8 cellular contexts compared by ENCODE assay signal in the genomic region with DNA sequence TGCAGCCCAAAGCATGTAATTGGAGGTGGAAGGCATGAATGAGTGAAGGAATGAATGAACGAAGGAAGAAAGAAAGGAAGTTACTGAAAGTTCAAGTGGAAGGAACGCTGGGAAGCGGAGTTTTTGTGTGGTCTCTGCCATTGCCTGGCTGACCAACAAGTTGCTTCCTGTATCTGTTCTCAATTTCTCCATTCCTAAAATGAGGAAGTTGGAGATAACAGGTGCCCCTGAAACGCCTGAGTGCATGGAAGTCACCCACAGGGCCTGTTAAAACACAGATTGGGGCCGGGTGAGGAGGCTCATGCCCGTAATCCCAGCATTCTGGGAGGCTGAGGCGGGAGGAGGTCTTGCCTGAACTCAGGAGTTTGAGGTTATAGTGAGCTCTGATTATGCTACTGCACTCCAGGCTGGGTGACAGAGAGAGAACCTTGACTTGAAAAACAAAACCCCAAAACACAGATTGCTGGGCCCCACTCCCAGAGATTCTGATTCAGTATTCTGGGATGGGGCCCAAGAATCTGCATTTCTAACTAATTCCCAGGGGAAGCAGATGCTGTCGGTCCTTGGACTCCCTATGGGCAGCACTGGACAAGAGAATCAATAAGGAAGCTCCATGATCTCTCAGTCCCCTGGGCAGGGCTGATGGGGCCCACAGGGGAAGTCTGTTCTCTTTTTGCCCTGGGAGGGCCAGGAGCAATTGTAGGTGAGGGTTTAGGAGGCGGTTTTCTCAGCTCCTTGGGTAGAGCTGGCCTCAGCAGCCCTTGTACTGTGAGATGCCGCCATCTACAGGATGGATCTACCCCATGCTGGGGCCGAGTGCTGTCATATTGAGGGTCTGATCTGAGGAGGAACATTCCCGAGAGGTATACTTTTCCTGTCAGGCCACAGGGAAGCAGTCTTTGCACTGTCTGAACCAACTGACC. TPM values are rescaled to one million over a fixed set of nuclear protein-coding genes. Genes with fewer than 3 reads are reported as not detected.
DNase-seq lines count a peak whose midpoint lies in the region; FAIRE-seq and TF ChIP-seq lines count a peak whose summit lies in the region.

No MANE protein-coding gene starts in this region.

- DNase-seq in CD14-positive monocyte (ENCODE audit: low spot score) (peak; percentile 81), GM19239 (ENCODE audit: insufficient read length, low spot score) (peak; percentile 65), SJCRH30 (peak; percentile 78 to 85), adipocyte (ENCODE audit: low read depth) (peak; percentile 74), hepatocyte (ENCODE audit: low spot score) (peak; percentile 86), small intestine (peak; percentile 83), H54 (ENCODE audit: insufficient read length, low spot score) (no peak)

- no peak overlapping the region for H3K27ac ChIP-seq in SJCRH30
- no peak overlapping the region for H3K27ac ChIP-seq in hepatocyte
- no peak overlapping the region for H3K27ac ChIP-seq in small intestine (ENCODE audit: low read depth in 1 of 2, low read length in 1 of 2)

- TF ChIP-seq RAD21 in Ishikawa (IDR thresholded peaks at IDR 0.05; ENCODE audit: low read depth), result peak; percentile 71

- intact Hi-C loops in CD14-positive monocyte (cut with micrococcal nuclease), result loop anchor here (2.0 to 10.0 kb wide), 6 partner anchors 41 to 144 kb away; a partner anchor contains a TSS

- H3K27me3 ChIP-seq in SJCRH30, result peaks cover 10% of the 10 kb centered on the region
- no peaks in the 10 kb centered on the region for H3K27me3 ChIP-seq in adipocyte (replicated peaks; ENCODE audit: control insufficient read depth, insufficient read depth, low read length)
- no peaks in the 10 kb centered on the region for H3K27me3 ChIP-seq in hepatocyte
- H3K27me3 ChIP-seq in small intestine (ENCODE audit: control insufficient read depth in 2 of 2, insufficient read depth in 2 of 2, low read length in 2 of 2), result no peaks in the 10 kb centered on the region

- H3K36me3 Mint-ChIP-seq in CD14-positive monocyte, result peaks cover 0 to 2% of the 10 kb centered on the region in 2 donors

- no peaks in the 10 kb centered on the region for H3K79me2 ChIP-seq in hepatocyte

- H3K4me1 Mint-ChIP-seq in CD14-positive monocyte, result peaks cover 56% of the 10 kb centered on the region

- H4K20me1 ChIP-seq in hepatocyte (ENCODE audit: insufficient read depth, poor library complexity, severe bottlenecking), result no peaks in the 10 kb centered on the region

- H3K4me3 Mint-ChIP-seq in CD14-positive monocyte, result peak overlapping the region; percentile 43 to 84

- no peak overlapping the region for H2AFZ ChIP-seq in hepatocyte

- H3K36me3 ChIP-seq in SJCRH30 (no peaks in the 10 kb centered on the region), adipocyte (ENCODE audit: control insufficient read depth, insufficient read depth, low read length, severe bottlenecking) (no peaks in the 10 kb centered on the region), hepatocyte (replicated peaks; ENCODE audit: insufficient read depth, low read depth) (no peaks in the 10 kb centered on the region), small intestine (ENCODE audit: control insufficient read depth in 2 of 2, insufficient read depth in 2 of 2, low read length in 2 of 2) (no peaks in the 10 kb centered on the region)

- TF ChIP-seq POLR2A in H54 (IDR thresholded peaks at IDR 0.05; ENCODE audit: low read depth, low read length), result no peak

- H3K4me3 ChIP-seq in SJCRH30 (no peak overlapping the region), adipocyte (ENCODE audit: low read length) (no peak overlapping the region), hepatocyte (no peak overlapping the region), small intestine (ENCODE audit: low read depth in 1 of 2, low read length in 2 of 2) (no peak overlapping the region)

- H3K9me3 ChIP-seq in SJCRH30 (replicated peaks) (no peaks in the 10 kb centered on the region), adipocyte (ENCODE audit: control insufficient read depth, low read length) (no peaks in the 10 kb centered on the region), hepatocyte (ENCODE audit: low read depth) (no peaks in the 10 kb centered on the region), small intestine (ENCODE audit: control insufficient read depth, low read depth) (no peaks in the 10 kb centered on the region)

- TF ChIP-seq CTCF in CD14-positive monocyte (IDR thresholded peaks at IDR 0.05), result peak; percentile 83
- TF ChIP-seq CTCF in hepatocyte (IDR thresholded peaks at IDR 0.05; ENCODE audit: poor library complexity), result peak; percentile 79

- H3K4me2 ChIP-seq in hepatocyte, result no peak overlapping the region

- H3K27me3 Mint-ChIP-seq in CD14-positive monocyte (ENCODE audit: low read depth in 3 of 3), result no peaks in the 10 kb centered on the region

- H3K9ac ChIP-seq in adipocyte (ENCODE audit: low read length), result no peak overlapping the region

- WGBS in hepatocyte (ENCODE audit: low lambda C conversion rate, missing lambda C conversion rate), result 57% methylated on average over 12 of the region's 12 CpGs
- 43 to 46% (median 43%) methylated on average over 12 of the region's 12 CpGs for WGBS in small intestine, 3 donors

- no peaks in the 10 kb centered on the region for H3K4me1 ChIP-seq in SJCRH30
- H3K4me1 ChIP-seq in adipocyte (ENCODE audit: control insufficient read depth, insufficient read depth, low read length), result no peaks in the 10 kb centered on the region
- no peaks in the 10 kb centered on the region for H3K4me1 ChIP-seq in hepatocyte (ENCODE audit: insufficient read depth)
- peaks cover 2 to 4% of the 10 kb centered on the region in 2 donors for H3K4me1 ChIP-seq in small intestine (ENCODE audit: control insufficient read depth in 2 of 2, insufficient read depth in 1 of 2, low read depth in 1 of 2, low read length in 1 of 2)

- no peaks in the 10 kb centered on the region for H3K9me2 ChIP-seq in hepatocyte (replicated peaks; ENCODE audit: insufficient read depth)

- no peak for TF ChIP-seq EP300 in Ishikawa (IDR thresholded peaks at IDR 0.05; ENCODE audit: borderline replicate concordance)

- H3K9me3 Mint-ChIP-seq in CD14-positive monocyte, result peaks cover 0 to 1% (median 0%) of the 10 kb centered on the region in 7 donors

- FAIRE-seq in GM19239 (lab: Jason Lieb, UNC), result peak; percentile 94
- no peak for FAIRE-seq in small intestine (lab: Jason Lieb, UNC)
- no peak for FAIRE-seq in H54 (lab: Jason Lieb, UNC)

- peak overlapping the region; percentile 77 to 92 (median 88) for H3K27ac Mint-ChIP-seq in CD14-positive monocyte

TF ChIP-seq in Ishikawa, 13 proteins besides CTCF, POLR2A, EP300 and RAD21 (continues in another document):
- TF ChIP-seq TCF12 (IDR thresholded peaks at IDR 0.05; ENCODE audit: low read depth), result no peak
- no peak for TF ChIP-seq TEAD4 (IDR thresholded peaks at IDR 0.05)
- TF ChIP-seq CREB1 (IDR thresholded peaks at IDR 0.05; ENCODE audit: low read depth), result no peak
- TF ChIP-seq FOXM1 (IDR thresholded peaks at IDR 0.05; ENCODE audit: borderline replicate concordance, low read depth), result no peak
- no peak for TF ChIP-seq ZBTB7A (IDR thresholded peaks at IDR 0.05; ENCODE audit: low read depth)
- TF ChIP-seq NFIC (IDR thresholded peaks at IDR 0.05), result no peak
- no peak for TF ChIP-seq CEBPB (IDR thresholded peaks at IDR 0.05)
- TF ChIP-seq, protein P1, sequence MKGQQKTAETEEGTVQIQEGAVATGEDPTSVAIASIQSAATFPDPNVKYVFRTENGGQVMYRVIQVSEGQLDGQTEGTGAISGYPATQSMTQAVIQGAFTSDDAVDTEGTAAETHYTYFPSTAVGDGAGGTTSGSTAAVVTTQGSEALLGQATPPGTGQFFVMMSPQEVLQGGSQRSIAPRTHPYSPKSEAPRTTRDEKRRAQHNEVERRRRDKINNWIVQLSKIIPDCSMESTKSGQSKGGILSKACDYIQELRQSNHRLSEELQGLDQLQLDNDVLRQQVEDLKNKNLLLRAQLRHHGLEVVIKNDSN (IDR thresholded peaks at IDR 0.05), result no peak
- TF ChIP-seq, protein P2, sequence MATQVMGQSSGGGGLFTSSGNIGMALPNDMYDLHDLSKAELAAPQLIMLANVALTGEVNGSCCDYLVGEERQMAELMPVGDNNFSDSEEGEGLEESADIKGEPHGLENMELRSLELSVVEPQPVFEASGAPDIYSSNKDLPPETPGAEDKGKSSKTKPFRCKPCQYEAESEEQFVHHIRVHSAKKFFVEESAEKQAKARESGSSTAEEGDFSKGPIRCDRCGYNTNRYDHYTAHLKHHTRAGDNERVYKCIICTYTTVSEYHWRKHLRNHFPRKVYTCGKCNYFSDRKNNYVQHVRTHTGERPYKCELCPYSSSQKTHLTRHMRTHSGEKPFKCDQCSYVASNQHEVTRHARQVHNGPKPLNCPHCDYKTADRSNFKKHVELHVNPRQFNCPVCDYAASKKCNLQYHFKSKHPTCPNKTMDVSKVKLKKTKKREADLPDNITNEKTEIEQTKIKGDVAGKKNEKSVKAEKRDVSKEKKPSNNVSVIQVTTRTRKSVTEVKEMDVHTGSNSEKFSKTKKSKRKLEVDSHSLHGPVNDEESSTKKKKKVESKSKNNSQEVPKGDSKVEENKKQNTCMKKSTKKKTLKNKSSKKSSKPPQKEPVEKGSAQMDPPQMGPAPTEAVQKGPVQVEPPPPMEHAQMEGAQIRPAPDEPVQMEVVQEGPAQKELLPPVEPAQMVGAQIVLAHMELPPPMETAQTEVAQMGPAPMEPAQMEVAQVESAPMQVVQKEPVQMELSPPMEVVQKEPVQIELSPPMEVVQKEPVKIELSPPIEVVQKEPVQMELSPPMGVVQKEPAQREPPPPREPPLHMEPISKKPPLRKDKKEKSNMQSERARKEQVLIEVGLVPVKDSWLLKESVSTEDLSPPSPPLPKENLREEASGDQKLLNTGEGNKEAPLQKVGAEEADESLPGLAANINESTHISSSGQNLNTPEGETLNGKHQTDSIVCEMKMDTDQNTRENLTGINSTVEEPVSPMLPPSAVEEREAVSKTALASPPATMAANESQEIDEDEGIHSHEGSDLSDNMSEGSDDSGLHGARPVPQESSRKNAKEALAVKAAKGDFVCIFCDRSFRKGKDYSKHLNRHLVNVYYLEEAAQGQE (IDR thresholded peaks at IDR 0.05; ENCODE audit: low read depth), result no peak

RNA-seq across cellular contexts. Expression of a gene that starts 3.3 kb away (rescaled TPM):
- polyA plus RNA-seq in CD14-positive monocyte (under 1 TPM; 0.03 to 0.12 TPM), hepatocyte (not detected in 2 replicates), small intestine (under 1 TPM in 1 of 3 donors, not detected in 2; 0.15 TPM)
- total RNA-seq in SJCRH30 (2014; rRNA removed; shearing (Covaris generic)), result not detected in 2 replicates
- not detected in 2 replicates for total RNA-seq in hepatocyte

RNA-seq across cellular contexts. Expression of a gene that starts 43.2 kb away (rescaled TPM):
- polyA plus RNA-seq in CD14-positive monocyte (10 to 100 TPM; 71.7 to 89.7 TPM), hepatocyte (65.8 and 75.4 TPM in 2 replicates), small intestine (100 to 1,000 TPM; 114 to 131 (median 122) TPM)
- 131 and 145 TPM in 2 replicates for total RNA-seq in SJCRH30 (2014; rRNA removed; shearing (Covaris generic))
- total RNA-seq in hepatocyte, result 107 and 122 TPM in 2 replicates

RNA-seq across cellular contexts. Expression of a gene that starts 48.4 kb away (rescaled TPM):
- 10 to 100 TPM; 96.6 to 97.7 TPM for polyA plus RNA-seq in CD14-positive monocyte
- 0.18 TPM in 1 of 2 replicates, not detected in the other for total RNA-seq in SJCRH30 (2014; rRNA removed; shearing (Covaris generic))
- 59.0 and 69.4 TPM in 2 replicates for total RNA-seq in hepatocyte
- polyA plus RNA-seq in hepatocyte, result 55.3 and 74.2 TPM in 2 replicates
- 10 to 100 TPM; 44.9 to 52.1 (median 50.5) TPM for polyA plus RNA-seq in small intestine
